Comparison of ENCODE assay signal across 16 cellular contexts in the genomic region with DNA sequence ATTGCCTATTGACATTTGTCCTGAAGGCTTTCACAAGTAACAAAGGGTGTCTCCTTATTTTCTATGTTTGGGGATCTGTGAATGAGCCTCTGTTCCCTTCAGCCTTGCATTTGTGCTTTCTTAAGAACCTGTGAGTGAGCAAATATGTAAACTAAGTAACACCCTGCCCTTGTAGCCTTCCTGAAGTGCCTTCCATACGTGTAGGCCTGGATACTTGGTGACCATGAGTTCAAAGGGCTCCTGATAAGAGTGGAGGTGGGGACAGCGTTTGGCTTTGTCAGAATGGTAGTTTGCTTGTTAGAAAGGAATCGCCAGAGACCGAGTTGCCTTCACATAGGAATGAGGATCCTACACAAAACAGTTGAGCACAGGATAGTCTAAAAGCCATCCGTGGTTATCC. TPM values are rescaled to one million over a fixed set of nuclear protein-coding genes. Genes with fewer than 3 reads are reported as not detected.
DNase-seq lines count a peak whose midpoint lies in the region; ATAC-seq and TF ChIP-seq lines count a peak whose summit lies in the region.
"Had no signal": no experiment of that assay in that cellular context is flagged by ENCODE, and none has a peak within 500 bp of the region (broad histone marks: within the 10 kb centered on the region; RNA-seq: fewer than 3 reads in every experiment).

No MANE protein-coding gene starts in this region.

- no peak overlapping the region for H3K4me3 Mint-ChIP-seq in activated naive CD8-positive, alpha-beta T cell
- no peak overlapping the region for H3K4me3 Mint-ChIP-seq in activated naive CD8-positive, alpha-beta T cell treated with anti-CD3 and anti-CD28 coated beads for 36 hours
- no peak overlapping the region for H3K4me3 Mint-ChIP-seq in activated CD8-positive, alpha-beta T cell treated with anti-CD3 and anti-CD28 coated beads for 36 hours
- no peak overlapping the region for H3K4me3 Mint-ChIP-seq in memory B cell
- H3K4me3 Mint-ChIP-seq: neural crest cell; stimulated activated naive CD8-positive, alpha-beta T cell treated with anti-CD3 and anti-CD28 coated beads, Interleukin-15, amount 100 ng/mL, for 72 hours; WTC11 had no signal

- CTCF ChIA-PET in activated CD8-positive, alpha-beta T cell treated with anti-CD3 and anti-CD28 coated beads for 36 hours (lab: Charles Lee): interaction anchor here (1.8 kb wide), 1 partner anchor 14 kb away, joined by 5 read pairs; no protein-coding TSS in a partner anchor

- no peaks in the 10 kb centered on the region for H3K9me3 ChIP-seq in transverse colon

- in situ Hi-C loops in transverse colon (cut with MboI; ENCODE audit: low pct_ligation_motif_present in 1 of 4, low pct_unique_long_range_greater_than_20kb in 1 of 4, low sequenced_read_pairs in 3 of 4): no loop called here

- peak overlapping the region; percentile 84 to 89 (median 85) for H3K27ac ChIP-seq in transverse colon

- H3K36me3 ChIP-seq in transverse colon: peaks cover 0 to 65% (median 26%) of the 10 kb centered on the region in 4 donors

- no peak for TF ChIP-seq EP300 in transverse colon (IDR thresholded peaks at IDR 0.05; ENCODE audit: low read depth)

- no peak for ATAC-seq in activated CD8-positive, alpha-beta T cell treated with anti-CD3 and anti-CD28 coated beads for 36 hours
- ATAC-seq in memory B cell (ENCODE audit: low read depth): no peak
- ATAC-seq: Panc1, WTC11 had no signal

- no peak for DNase-seq in activated naive CD8-positive, alpha-beta T cell treated with anti-CD3 and anti-CD28 coated beads for 36 hours
- no peak for DNase-seq in activated CD8-positive, alpha-beta T cell treated with anti-CD3 and anti-CD28 coated beads for 36 hours
- DNase-seq in memory B cell (ENCODE audit: low spot score in 2 of 2) (no peak), transverse colon (no peak), SIG-M5 (lab: John Stamatoyannopoulos, UW) (no peak), retina (no peak), occipital lobe (lab: John Stamatoyannopoulos, UW) (no peak)
- DNase-seq: activated T-cell treated with anti-CD3 and anti-CD28 coated beads for 4 hours; HCEC 1CT; NCI-H1694; NCI-H526; stimulated activated naive CD8-positive, alpha-beta T cell treated with anti-CD3 and anti-CD28 coated beads, Interleukin-15, amount 100 ng/mL, for 72 hours had no signal

- intact Hi-C loops in activated CD8-positive, alpha-beta T cell treated with anti-CD3 and anti-CD28 coated beads for 36 hours (cut with micrococcal nuclease): no loop called here
- intact Hi-C loops in transverse colon (cut with DNase I; ENCODE audit: low total_unique reads): loop anchor here (5.0 kb wide), 1 partner anchor 1147 kb away; a partner anchor contains a TSS

- no peak overlapping the region for H3K4me3 ChIP-seq in transverse colon

- no peak for TF ChIP-seq CTCF in activated CD8-positive, alpha-beta T cell treated with anti-CD3 and anti-CD28 coated beads for 36 hours (IDR thresholded peaks at IDR 0.05)
- no peak for TF ChIP-seq CTCF in transverse colon (IDR thresholded peaks at IDR 0.05)

- H3K36me3 Mint-ChIP-seq in activated naive CD8-positive, alpha-beta T cell: peaks cover 16% of the 10 kb centered on the region
- peaks cover 58% of the 10 kb centered on the region for H3K36me3 Mint-ChIP-seq in activated naive CD8-positive, alpha-beta T cell treated with anti-CD3 and anti-CD28 coated beads for 36 hours
- peaks cover 80% of the 10 kb centered on the region for H3K36me3 Mint-ChIP-seq in activated CD8-positive, alpha-beta T cell treated with anti-CD3 and anti-CD28 coated beads for 36 hours (ENCODE audit: low read depth)
- H3K36me3 Mint-ChIP-seq in memory B cell: peaks cover 30% of the 10 kb centered on the region

- TF ChIP-seq POLR2A in transverse colon (IDR thresholded peaks at IDR 0.05): no peak

- H3K27me3 Mint-ChIP-seq in activated naive CD8-positive, alpha-beta T cell: no peaks in the 10 kb centered on the region
- no peaks in the 10 kb centered on the region for H3K27me3 Mint-ChIP-seq in activated naive CD8-positive, alpha-beta T cell treated with anti-CD3 and anti-CD28 coated beads for 36 hours
- H3K27me3 Mint-ChIP-seq in activated CD8-positive, alpha-beta T cell treated with anti-CD3 and anti-CD28 coated beads for 36 hours: no peaks in the 10 kb centered on the region
- H3K27me3 Mint-ChIP-seq in memory B cell: no peaks in the 10 kb centered on the region
- H3K27me3 Mint-ChIP-seq: stimulated activated naive CD8-positive, alpha-beta T cell treated with anti-CD3 and anti-CD28 coated beads, Interleukin-15, amount 100 ng/mL, for 72 hours had no signal

- peaks cover 57% of the 10 kb centered on the region for H3K4me1 Mint-ChIP-seq in activated naive CD8-positive, alpha-beta T cell (ENCODE audit: low read depth)
- H3K4me1 Mint-ChIP-seq in activated naive CD8-positive, alpha-beta T cell treated with anti-CD3 and anti-CD28 coated beads for 36 hours: peaks cover 56% of the 10 kb centered on the region
- peaks cover 50% of the 10 kb centered on the region for H3K4me1 Mint-ChIP-seq in activated CD8-positive, alpha-beta T cell treated with anti-CD3 and anti-CD28 coated beads for 36 hours (ENCODE audit: low read depth)
- peaks cover 30% of the 10 kb centered on the region for H3K4me1 Mint-ChIP-seq in memory B cell
- H3K4me1 Mint-ChIP-seq: WTC11 had no signal

- no peaks in the 10 kb centered on the region for H3K9me3 Mint-ChIP-seq in activated naive CD8-positive, alpha-beta T cell (ENCODE audit: low read depth)
- H3K9me3 Mint-ChIP-seq in activated naive CD8-positive, alpha-beta T cell treated with anti-CD3 and anti-CD28 coated beads for 36 hours: no peaks in the 10 kb centered on the region
- no peaks in the 10 kb centered on the region for H3K9me3 Mint-ChIP-seq in activated CD8-positive, alpha-beta T cell treated with anti-CD3 and anti-CD28 coated beads for 36 hours
- H3K9me3 Mint-ChIP-seq in memory B cell: no peaks in the 10 kb centered on the region
- H3K9me3 Mint-ChIP-seq: neural crest cell; stimulated activated naive CD8-positive, alpha-beta T cell treated with anti-CD3 and anti-CD28 coated beads, Interleukin-15, amount 100 ng/mL, for 72 hours; WTC11 had no signal

- H3K27me3 ChIP-seq in transverse colon: no peaks in the 10 kb centered on the region

- peak overlapping the region; percentile 72 for H3K27ac Mint-ChIP-seq in activated naive CD8-positive, alpha-beta T cell
- no peak overlapping the region for H3K27ac Mint-ChIP-seq in activated naive CD8-positive, alpha-beta T cell treated with anti-CD3 and anti-CD28 coated beads for 36 hours
- peak overlapping the region; percentile 32 for H3K27ac Mint-ChIP-seq in activated CD8-positive, alpha-beta T cell treated with anti-CD3 and anti-CD28 coated beads for 36 hours
- H3K27ac Mint-ChIP-seq in memory B cell: peak overlapping the region; percentile 100
- H3K27ac Mint-ChIP-seq: WTC11 had no signal

- H3K4me1 ChIP-seq in transverse colon: peaks cover 27 to 47% (median 37%) of the 10 kb centered on the region in 4 donors

- 71% methylated on average over 5 of the region's 5 CpGs; no CpG with 5 or more reads in 1 of the 2 donors for WGBS in transverse colon (ENCODE audit: low coverage in 1 of 2), 2 donors

- POLR2A ChIA-PET in activated CD8-positive, alpha-beta T cell treated with anti-CD3 and anti-CD28 coated beads for 36 hours (lab: Charles Lee): interaction anchor here (0.6 to 1.2 kb wide), 2 partner anchors 32 to 51 kb away, joined by 3 to 5 read pairs; no protein-coding TSS in a partner anchor

RNA-seq across cellular contexts. Expression of a gene that starts 14.5 kb away (rescaled TPM):
- 10 to 100 TPM; 19.1 to 20.5 TPM for total RNA-seq in activated naive CD8-positive, alpha-beta T cell treated with anti-CD3 and anti-CD28 coated beads for 36 hours
- 10 to 100 TPM; 15.9 to 20.4 TPM for total RNA-seq in activated CD8-positive, alpha-beta T cell treated with anti-CD3 and anti-CD28 coated beads for 36 hours
- total RNA-seq in transverse colon (10 to 100 TPM; 10.1 to 22.4 (median 15.4) TPM), occipital lobe (6.4 TPM)

RNA-seq across cellular contexts. Expression of a gene that starts 31.3 kb away (rescaled TPM):
- 100 to 1,000 TPM; 255 to 259 TPM for total RNA-seq in activated naive CD8-positive, alpha-beta T cell treated with anti-CD3 and anti-CD28 coated beads for 36 hours
- 100 to 1,000 TPM; 257 to 259 TPM for total RNA-seq in activated CD8-positive, alpha-beta T cell treated with anti-CD3 and anti-CD28 coated beads for 36 hours
- total RNA-seq in transverse colon: 100 to 1,000 TPM; 115 to 296 (median 145) TPM
- total RNA-seq in occipital lobe: 64.7 TPM

RNA-seq across cellular contexts. Expression of a gene that starts 58.2 kb away (rescaled TPM):
- 100 to 1,000 TPM; 152 to 154 TPM for total RNA-seq in activated naive CD8-positive, alpha-beta T cell treated with anti-CD3 and anti-CD28 coated beads for 36 hours
- 100 to 1,000 TPM; 112 to 123 TPM for total RNA-seq in activated CD8-positive, alpha-beta T cell treated with anti-CD3 and anti-CD28 coated beads for 36 hours
- 10 to 100 TPM in 2 of 4 donors, 1 to 10 TPM in 2; 4.4 to 30.3 (median 9.7) TPM for total RNA-seq in transverse colon
- 0.94 TPM for total RNA-seq in occipital lobe
